ENCODE assay signal across 1 cellular context in genomic region chr2:66561645-66562336, GRCh38.
TF ChIP-seq lines count a peak whose summit lies in the region.

No MANE protein-coding gene starts in this region.

TF ChIP-seq in HepG2, 621 proteins besides CTCF, POLR2A, EP300 and RAD21:
- TF ChIP-seq NR1H2 (CRISPR knock-in tag; IDR thresholded peaks at IDR 0.05; ENCODE audit: borderline replicate concordance, low read depth): no peak
- 0 out of 2 replicates have a peak, but pooled peaks have one; percentile 23 for TF ChIP-seq ZBTB40 (IDR thresholded peaks at IDR 0.05)
- no peak for TF ChIP-seq ZBTB40 (CRISPR knock-in tag; IDR thresholded peaks at IDR 0.05)
